ENCODE assay signal across 18 cellular contexts in genomic region chr3:171225698-171226097, GRCh38.
DNase-seq lines count a peak whose midpoint lies in the region; ATAC-seq and TF ChIP-seq lines count a peak whose summit lies in the region.
"Had no signal": no experiment of that assay in that cellular context is flagged by ENCODE, and none has a peak within 500 bp of the region (broad histone marks: within the 10 kb centered on the region; RNA-seq: fewer than 3 reads in every experiment).

No MANE protein-coding gene starts in this region.

- TF ChIP-seq CTCF in brain (conservative IDR thresholded peaks at IDR 0.05) = no peak

- H3K36me3 Mint-ChIP-seq in activated CD4-positive, alpha-beta T cell treated with anti-CD3 and anti-CD28 coated beads for 36 hours (ENCODE audit: low read depth) = peaks cover 35% of the 10 kb centered on the region
- peaks cover 36% of the 10 kb centered on the region for H3K36me3 Mint-ChIP-seq in brain
- peaks cover 18 to 33% (median 27%) of the 10 kb centered on the region in 3 donors for H3K36me3 Mint-ChIP-seq in naive thymus-derived CD8-positive, alpha-beta T cell

- H3K4me1 Mint-ChIP-seq in activated CD4-positive, alpha-beta T cell treated with anti-CD3 and anti-CD28 coated beads for 36 hours = peaks cover 46% of the 10 kb centered on the region
- H3K4me1 Mint-ChIP-seq in brain = peaks cover 49% of the 10 kb centered on the region
- H3K4me1 Mint-ChIP-seq in naive thymus-derived CD8-positive, alpha-beta T cell = peaks cover 11 to 57% (median 43%) of the 10 kb centered on the region in 4 donors

- CTCF ChIA-PET in activated CD4-positive, alpha-beta T cell treated with anti-CD3 and anti-CD28 coated beads for 36 hours (lab: Charles Lee) = interaction anchor here (0.6 to 2.0 kb wide), 3 partner anchors 10 to 1315 kb away, joined by 3 to 5 read pairs (median 4); partner anchors contain the start of gene TNIK

- ATAC-seq in activated CD4-positive, alpha-beta T cell treated with anti-CD3 and anti-CD28 coated beads for 36 hours = no peak
- ATAC-seq in naive thymus-derived CD8-positive, alpha-beta T cell = no peak
- ATAC-seq in GM21381 (IDR thresholded peaks at IDR 0.05; ENCODE audit: unreplicated experiment) (no peak), GM21423 (IDR thresholded peaks at IDR 0.05; ENCODE audit: unreplicated experiment) (no peak)
- ATAC-seq: heart right ventricle, lower lobe of right lung had no signal

- intact Hi-C loops in activated CD4-positive, alpha-beta T cell treated with anti-CD3 and anti-CD28 coated beads for 36 hours (cut with DNase I, micrococcal nuclease) = loop anchor here (5.0 kb wide), 2 partner anchors 33 to 38 kb away; no protein-coding TSS in a partner anchor

- no peak for DNase-seq in activated CD4-positive, alpha-beta T cell treated with anti-CD3 and anti-CD28 coated beads for 36 hours
- no peak for DNase-seq in activated CD4-positive, alpha-beta T cell treated with anti-CD3 and anti-CD28 coated beads, Interleukin-2, amount 50 U/mL, for 1 hour
- DNase-seq in NCI-H2107 treated with DMSO at 0.1 percent for 48 hours (lab: John Stamatoyannopoulos, UW; ENCODE audit: unreplicated experiment) = peak; percentile 88
- DNase-seq in naive thymus-derived CD8-positive, alpha-beta T cell = no peak
- DNase-seq in mucosa of gallbladder (ENCODE audit: low spot score) = no peak
- DNase-seq: 8988T; activated CD4-positive, alpha-beta T cell treated with anti-CD3 and anti-CD28 coated beads, Interleukin-2, amount 50 U/mL, for 48 hours; heart right ventricle; lower lobe of right lung; MV-4-11; NCI-H510A; occipital lobe; spleen had no signal

- H3K4me3 Mint-ChIP-seq in activated CD4-positive, alpha-beta T cell treated with anti-CD3 and anti-CD28 coated beads for 36 hours = no peak overlapping the region
- no peak overlapping the region for H3K4me3 Mint-ChIP-seq in brain
- H3K4me3 Mint-ChIP-seq in naive thymus-derived CD8-positive, alpha-beta T cell = peak overlapping the region in 1 of 10 donors; percentile 38
- H3K4me3 Mint-ChIP-seq: T-helper 1 cell treated with Interleukin-12 subunit alpha and Interleukin-12 subunit beta and Interleukin-4 antibody, amounts not matched to agents 30 μg/mL and 1 μg/mL, for 36 hours; type B pancreatic cell had no signal

- peak overlapping the region; percentile 72 for H3K27ac Mint-ChIP-seq in activated CD4-positive, alpha-beta T cell treated with anti-CD3 and anti-CD28 coated beads for 36 hours
- peak overlapping the region; percentile 16 to 74 (median 44) for H3K27ac Mint-ChIP-seq in brain
- peak overlapping the region in 6 of 10 donors; percentile 12 to 75 (median 38) for H3K27ac Mint-ChIP-seq in naive thymus-derived CD8-positive, alpha-beta T cell
- H3K27ac Mint-ChIP-seq: type B pancreatic cell had no signal

- POLR2A ChIA-PET in activated CD4-positive, alpha-beta T cell treated with anti-CD3 and anti-CD28 coated beads for 36 hours (lab: Charles Lee) = interaction anchor here (0.6 kb wide), 1 partner anchor 1215 kb away, joined by 3 read pairs; no protein-coding TSS in a partner anchor
- POLR2A ChIA-PET in naive thymus-derived CD8-positive, alpha-beta T cell (lab: Charles Lee) = interaction anchor here (0.5 to 1.2 kb wide), 2 partner anchors 19 to 29 kb away, joined by 3 to 4 read pairs; no protein-coding TSS in a partner anchor

- H3K27me3 Mint-ChIP-seq in activated CD4-positive, alpha-beta T cell treated with anti-CD3 and anti-CD28 coated beads for 36 hours = no peaks in the 10 kb centered on the region
- H3K27me3 Mint-ChIP-seq in brain = peaks cover 3% of the 10 kb centered on the region
- H3K27me3 Mint-ChIP-seq in naive thymus-derived CD8-positive, alpha-beta T cell = no peaks in the 10 kb centered on the region

- H3K9me3 Mint-ChIP-seq in activated CD4-positive, alpha-beta T cell treated with anti-CD3 and anti-CD28 coated beads for 36 hours (ENCODE audit: low read depth) = peaks cover 7% of the 10 kb centered on the region
- peaks cover 3 to 13% (median 5%) of the 10 kb centered on the region in 5 experiments for H3K9me3 Mint-ChIP-seq in brain
- H3K9me3 Mint-ChIP-seq in naive thymus-derived CD8-positive, alpha-beta T cell = peaks cover 0 to 15% (median 5%) of the 10 kb centered on the region in 9 donors
- H3K9me3 Mint-ChIP-seq: type B pancreatic cell had no signal
